Comparison of ENCODE assay signal across 20 cellular contexts in genomic region chr11:36400768-36401455, GRCh38.
A peak's percentile ranks its signal among the peaks of the same experiment; 100 is the strongest.
DNase-seq lines count a peak whose midpoint lies in the region; ATAC-seq and TF ChIP-seq lines count a peak whose summit lies in the region.
"Had no signal": no experiment of that assay in that cellular context is flagged by ENCODE, and none has a peak within 500 bp of the region (broad histone marks: within the 10 kb centered on the region; RNA-seq: fewer than 3 reads in every experiment).

No MANE protein-coding gene starts in this region.

- H3K79me2 ChIP-seq in OCI-LY7 (ENCODE audit: insufficient read depth, low read depth, low read length), result no peaks in the 10 kb centered on the region

- no peaks in the 10 kb centered on the region for H3K9me2 ChIP-seq in OCI-LY7 (ENCODE audit: insufficient read depth, low read length)

- peak overlapping the region; percentile 32 for H3K4me3 Mint-ChIP-seq in activated naive CD8-positive, alpha-beta T cell treated with anti-CD3 and anti-CD28 coated beads for 36 hours
- H3K4me3 Mint-ChIP-seq in activated naive CD8-positive, alpha-beta T cell treated with anti-CD3 and anti-CD28 coated beads, Interleukin-2, amount 50 U/mL, for 24 hours, result no peak overlapping the region
- H3K4me3 Mint-ChIP-seq in endodermal cell (no peak overlapping the region), mesothelial cell of epicardium (no peak overlapping the region)
- H3K4me3 Mint-ChIP-seq in stimulated activated naive B cell treated with anti-CD40 and anti-IgM and Interleukin-4, amounts not matched to agents 10 μg/mL and 1 μg/mL and 100 μg/mL, for 72 hours, result peak overlapping the region; percentile 76 to 85

- CTCF ChIA-PET in OCI-LY7 (lab: Charles Lee; ENCODE audit: unreplicated experiment), result interaction anchor here (0.5 kb wide), 1 partner anchor 41 kb away, joined by 5 read pairs; no protein-coding TSS in a partner anchor

- POLR2A ChIA-PET in OCI-LY7 (lab: Charles Lee), result interaction anchor here (0.9 to 1.4 kb wide), 3 partner anchors 10 to 19 kb away, joined by 3 to 4 read pairs (median 3); no protein-coding TSS in a partner anchor

- no peak overlapping the region for H3K4me2 ChIP-seq in OCI-LY7 (ENCODE audit: low read length)

- WGBS in endodermal cell (ENCODE audit: insufficient coverage in 1 of 2, insufficient read length in 1 of 2), 2 experiments, result 96 to 97% methylated on average over 20 to 21 of the region's 21 CpGs

- no peaks in the 10 kb centered on the region for H4K20me1 ChIP-seq in OCI-LY7 (ENCODE audit: insufficient read depth, low read length)

- H3K4me1 Mint-ChIP-seq in activated naive CD8-positive, alpha-beta T cell treated with anti-CD3 and anti-CD28 coated beads for 36 hours, result peaks cover 16% of the 10 kb centered on the region
- peaks cover 30% of the 10 kb centered on the region for H3K4me1 Mint-ChIP-seq in activated naive CD8-positive, alpha-beta T cell treated with anti-CD3 and anti-CD28 coated beads, Interleukin-2, amount 50 U/mL, for 24 hours
- H3K4me1 Mint-ChIP-seq in endodermal cell, result no peaks in the 10 kb centered on the region
- peaks cover 37 to 47% of the 10 kb centered on the region in 2 donors for H3K4me1 Mint-ChIP-seq in stimulated activated naive B cell treated with anti-CD40 and anti-IgM and Interleukin-4, amounts not matched to agents 10 μg/mL and 1 μg/mL and 100 μg/mL, for 72 hours
- peaks cover 6% of the 10 kb centered on the region for H3K4me1 Mint-ChIP-seq in mesothelial cell of epicardium

- ATAC-seq in activated naive CD8-positive, alpha-beta T cell treated with anti-CD3 and anti-CD28 coated beads, Interleukin-2, amount 50 U/mL, for 24 hours, result no peak
- ATAC-seq in stimulated activated naive B cell treated with anti-CD40 and anti-IgM and Interleukin-4, amounts not matched to agents 10 μg/mL and 1 μg/mL and 100 μg/mL, for 72 hours (replicated peaks), result peak; percentile 66 to 81
- ATAC-seq: gastroesophageal sphincter had no signal

- H3K27me3 Mint-ChIP-seq in activated naive CD8-positive, alpha-beta T cell treated with anti-CD3 and anti-CD28 coated beads for 36 hours, result peaks cover 34% of the 10 kb centered on the region
- H3K27me3 Mint-ChIP-seq in activated naive CD8-positive, alpha-beta T cell treated with anti-CD3 and anti-CD28 coated beads, Interleukin-2, amount 50 U/mL, for 24 hours, result peaks cover 15% of the 10 kb centered on the region
- H3K27me3 Mint-ChIP-seq in endodermal cell (ENCODE audit: insufficient read depth) (no peaks in the 10 kb centered on the region), mesothelial cell of epicardium (ENCODE audit: low read depth) (no peaks in the 10 kb centered on the region)
- H3K27me3 Mint-ChIP-seq in stimulated activated naive B cell treated with anti-CD40 and anti-IgM and Interleukin-4, amounts not matched to agents 10 μg/mL and 1 μg/mL and 100 μg/mL, for 72 hours, result no peaks in the 10 kb centered on the region

- no peak for DNase-seq in activated naive CD8-positive, alpha-beta T cell treated with anti-CD3 and anti-CD28 coated beads for 36 hours
- DNase-seq in activated naive CD8-positive, alpha-beta T cell treated with anti-CD3 and anti-CD28 coated beads, Interleukin-2, amount 50 U/mL, for 24 hours, result no peak
- DNase-seq in OCI-LY7 (ENCODE audit: low spot score) (no peak), endodermal cell (peak; percentile 31), NCI-H69 (lab: John Stamatoyannopoulos, UW) (no peak), kidney glomerular epithelial cell (lab: John Stamatoyannopoulos, UW) (no peak), mesothelial cell of epicardium (ENCODE audit: low spot score in 2 of 2, unreplicated experiment in 2 of 2) (no peak)
- peak; percentile 24 for DNase-seq in stimulated activated naive B cell treated with anti-CD40 and anti-IgM and Interleukin-4, amounts not matched to agents 10 μg/mL and 1 μg/mL and 100 μg/mL, for 72 hours
- DNase-seq: activated effector memory CD4-positive, alpha-beta T cell treated with anti-CD3 and anti-CD28 coated beads, Interleukin-2, amount 50 U/mL, for 16 hours; amygdala; GOT3; Karpas-422; NCI-H1048; NCI-H2029; NCI-H446; NK-92 treated with Interleukin-12 subunit alpha and Interleukin-12 subunit beta, amount 100 ng/mL, for 24 hours; occipital lobe; tibial artery had no signal

- H3K27ac Mint-ChIP-seq in activated naive CD8-positive, alpha-beta T cell treated with anti-CD3 and anti-CD28 coated beads for 36 hours, result no peak overlapping the region
- no peak overlapping the region for H3K27ac Mint-ChIP-seq in activated naive CD8-positive, alpha-beta T cell treated with anti-CD3 and anti-CD28 coated beads, Interleukin-2, amount 50 U/mL, for 24 hours
- no peak overlapping the region for H3K27ac Mint-ChIP-seq in endodermal cell
- peak overlapping the region; percentile 95 for H3K27ac Mint-ChIP-seq in stimulated activated naive B cell treated with anti-CD40 and anti-IgM and Interleukin-4, amounts not matched to agents 10 μg/mL and 1 μg/mL and 100 μg/mL, for 72 hours
- H3K27ac Mint-ChIP-seq in mesothelial cell of epicardium, result no peak overlapping the region

- no peaks in the 10 kb centered on the region for H3K27me3 ChIP-seq in endodermal cell (ENCODE audit: control insufficient read depth, insufficient read depth, low read length, poor library complexity, severe bottlenecking)
- H3K27me3 ChIP-seq: esophagus muscularis mucosa, tibial artery had no signal

- H3K4me1 ChIP-seq in OCI-LY7 (ENCODE audit: insufficient read depth, low read length, poor library complexity, severe bottlenecking), result peaks cover 11% of the 10 kb centered on the region
- H3K4me1 ChIP-seq in endodermal cell (ENCODE audit: control insufficient read depth, insufficient read depth, low read length), result no peaks in the 10 kb centered on the region
- H3K4me1 ChIP-seq: esophagus muscularis mucosa, gastroesophageal sphincter, tibial artery had no signal

- intact Hi-C loops in OCI-LY7 (cut with micrococcal nuclease; ENCODE audit: unreplicated experiment), result no loop called here

- H3K36me3 ChIP-seq in OCI-LY7 (ENCODE audit: insufficient read depth, low read length) (no peaks in the 10 kb centered on the region), endodermal cell (ENCODE audit: control insufficient read depth, insufficient read depth, low read length) (peaks cover 13% of the 10 kb centered on the region)
- H3K36me3 ChIP-seq: esophagus muscularis mucosa, gastroesophageal sphincter, tibial artery had no signal

- BruUV-seq in OCI-LY7 (replicated peaks; lab: Mats Ljungman, UMichigan), result no TSS peak

- no peaks in the 10 kb centered on the region for H3K9me3 Mint-ChIP-seq in activated naive CD8-positive, alpha-beta T cell treated with anti-CD3 and anti-CD28 coated beads for 36 hours
- no peaks in the 10 kb centered on the region for H3K9me3 Mint-ChIP-seq in activated naive CD8-positive, alpha-beta T cell treated with anti-CD3 and anti-CD28 coated beads, Interleukin-2, amount 50 U/mL, for 24 hours
- H3K9me3 Mint-ChIP-seq in endodermal cell (no peaks in the 10 kb centered on the region), mesothelial cell of epicardium (no peaks in the 10 kb centered on the region)
- H3K9me3 Mint-ChIP-seq in stimulated activated naive B cell treated with anti-CD40 and anti-IgM and Interleukin-4, amounts not matched to agents 10 μg/mL and 1 μg/mL and 100 μg/mL, for 72 hours, result no peaks in the 10 kb centered on the region

- H3K27ac ChIP-seq in OCI-LY7 (ENCODE audit: low read depth, low read length, poor library complexity, severe bottlenecking), result no peak overlapping the region
- H3K27ac ChIP-seq in endodermal cell (ENCODE audit: low read depth, low read length), result no peak overlapping the region
- H3K27ac ChIP-seq: esophagus muscularis mucosa, gastroesophageal sphincter, tibial artery had no signal

- H3K36me3 Mint-ChIP-seq in activated naive CD8-positive, alpha-beta T cell treated with anti-CD3 and anti-CD28 coated beads for 36 hours, result peaks cover 4% of the 10 kb centered on the region
- peaks cover 18% of the 10 kb centered on the region for H3K36me3 Mint-ChIP-seq in activated naive CD8-positive, alpha-beta T cell treated with anti-CD3 and anti-CD28 coated beads, Interleukin-2, amount 50 U/mL, for 24 hours (ENCODE audit: low read depth)
- peaks cover 5% of the 10 kb centered on the region for H3K36me3 Mint-ChIP-seq in endodermal cell (ENCODE audit: low read depth)
- H3K36me3 Mint-ChIP-seq in stimulated activated naive B cell treated with anti-CD40 and anti-IgM and Interleukin-4, amounts not matched to agents 10 μg/mL and 1 μg/mL and 100 μg/mL, for 72 hours, result peaks cover 2 to 30% of the 10 kb centered on the region in 2 donors
- H3K36me3 Mint-ChIP-seq in mesothelial cell of epicardium, result peaks cover 2% of the 10 kb centered on the region

- TF ChIP-seq CTCF in OCI-LY7 (conservative IDR thresholded peaks at IDR 0.05; ENCODE audit: low read length), result no peak
- TF ChIP-seq CTCF in endodermal cell (conservative IDR thresholded peaks at IDR 0.05), result no peak
- TF ChIP-seq CTCF in mesothelial cell of epicardium (IDR thresholded peaks at IDR 0.05; ENCODE audit: unreplicated experiment), result no peak

- H3K9ac ChIP-seq in endodermal cell (ENCODE audit: extremely low read depth, low read length, poor library complexity, severe bottlenecking), result no peak overlapping the region

- H3K9me3 ChIP-seq in OCI-LY7 (ENCODE audit: low read length), result no peaks in the 10 kb centered on the region
- H3K9me3 ChIP-seq in endodermal cell (ENCODE audit: control insufficient read depth, low read length), result no peaks in the 10 kb centered on the region
- H3K9me3 ChIP-seq: esophagus muscularis mucosa, gastroesophageal sphincter, tibial artery had no signal

- H2AFZ ChIP-seq in OCI-LY7 (ENCODE audit: low read length), result peak overlapping the region; percentile 81

- H3K4me3 ChIP-seq in OCI-LY7 (ENCODE audit: low read depth, low read length, poor library complexity, severe bottlenecking) (no peak overlapping the region), endodermal cell (ENCODE audit: low read length) (no peak overlapping the region)
- H3K4me3 ChIP-seq: esophagus muscularis mucosa, gastroesophageal sphincter, tibial artery had no signal

Comparison
In these comparisons a context has a peak if more than half of its experiments do, and no peak if none do; other contexts are left out.
1. H3K4me3 Mint-ChIP-seq: peak in activated naive CD8-positive, alpha-beta T cell treated with anti-CD3 and anti-CD28 coated beads for 36 hours (single experiment) and stimulated activated naive B cell treated with anti-CD40 and anti-IgM and Interleukin-4, amounts not matched to agents 10 μg/mL and 1 μg/mL and 100 μg/mL, for 72 hours (2 of 2); none in activated naive CD8-positive, alpha-beta T cell treated with anti-CD3 and anti-CD28 coated beads, Interleukin-2, amount 50 U/mL, for 24 hours (single experiment), endodermal cell (single experiment) and mesothelial cell of epicardium (single experiment).
2. DNase-seq: peak in endodermal cell (single experiment) and stimulated activated naive B cell treated with anti-CD40 and anti-IgM and Interleukin-4, amounts not matched to agents 10 μg/mL and 1 μg/mL and 100 μg/mL, for 72 hours (single experiment); none in activated naive CD8-positive, alpha-beta T cell treated with anti-CD3 and anti-CD28 coated beads for 36 hours (single experiment), activated naive CD8-positive, alpha-beta T cell treated with anti-CD3 and anti-CD28 coated beads, Interleukin-2, amount 50 U/mL, for 24 hours (single experiment), OCI-LY7 (single experiment), NCI-H69 (single experiment), kidney glomerular epithelial cell (single experiment) and mesothelial cell of epicardium (0 of 2).